In the genomic region with DNA sequence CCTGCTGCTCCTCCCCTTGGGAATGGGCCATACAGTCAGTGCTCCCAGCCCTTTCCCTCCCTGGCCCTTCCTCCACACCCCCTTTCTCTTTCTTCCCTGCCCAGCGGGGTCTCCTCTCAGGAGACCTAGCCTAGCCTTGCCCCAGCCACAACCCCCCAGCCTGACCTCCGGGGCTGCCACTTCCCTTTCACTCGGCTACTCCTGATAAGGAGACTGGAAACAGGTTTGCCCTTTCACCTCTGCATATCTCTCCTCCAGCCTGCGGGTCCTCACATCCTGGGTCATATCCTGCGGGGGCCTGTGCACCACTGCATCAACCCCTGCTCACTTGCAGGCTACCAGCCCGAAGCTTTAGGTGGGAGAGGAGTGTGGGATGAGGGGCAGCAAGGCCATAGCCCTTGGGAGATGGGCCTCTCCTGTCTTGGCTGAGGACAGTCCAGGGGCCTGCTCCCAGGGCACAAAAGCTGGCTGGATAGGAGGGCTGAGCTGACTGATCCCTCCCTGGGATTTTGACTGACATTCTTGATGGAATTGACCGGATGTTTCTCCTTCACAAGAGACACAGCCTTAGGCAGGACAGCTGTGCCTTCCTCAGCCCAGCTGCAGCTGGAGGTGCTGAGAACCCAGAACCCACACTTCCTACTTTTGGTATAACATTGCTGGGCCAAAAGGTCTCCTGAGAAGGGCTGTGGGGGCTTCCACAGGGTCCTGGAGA, we compare ENCODE assay signal across 31 cellular contexts. TPM values are rescaled to one million over a fixed set of nuclear protein-coding genes. Genes with fewer than 3 reads are reported as not detected.
DNase-seq lines count a peak whose midpoint lies in the region; ATAC-seq, FAIRE-seq and TF ChIP-seq lines count a peak whose summit lies in the region.
"Had no signal": no experiment of that assay in that cellular context is flagged by ENCODE, and none has a peak within 500 bp of the region (broad histone marks: within the 10 kb centered on the region; RNA-seq: fewer than 3 reads in every experiment).

No MANE protein-coding gene starts in this region.

- H3K79me2 ChIP-seq in PC-9 (ENCODE audit: low read depth), result no peaks in the 10 kb centered on the region
- no peaks in the 10 kb centered on the region for H3K79me2 ChIP-seq in H1 (ENCODE audit: control insufficient read depth in 1 of 2, insufficient read depth in 2 of 2, low read length in 2 of 2)
- H3K79me2 ChIP-seq in trophoblast cell (ENCODE audit: control insufficient read depth, insufficient read depth, low read length, poor library complexity), result no peaks in the 10 kb centered on the region
- H3K79me2 ChIP-seq: hepatocyte, parathyroid adenoma had no signal

- H3K36me3 ChIP-seq in H7 (replicated peaks; ENCODE audit: control insufficient read depth, insufficient read depth, low read length) (no peaks in the 10 kb centered on the region), PC-9 (ENCODE audit: low read depth) (no peaks in the 10 kb centered on the region), H1 (ENCODE audit: control insufficient read depth in 2 of 4, insufficient read depth in 4 of 4, low read length in 3 of 4) (no peaks in the 10 kb centered on the region), trophoblast cell (ENCODE audit: control insufficient read depth in 1 of 2, insufficient read depth in 2 of 2, low read length in 2 of 2) (no peaks in the 10 kb centered on the region), pancreas (no peaks in the 10 kb centered on the region), lower lobe of right lung (no peaks in the 10 kb centered on the region)
- H3K36me3 ChIP-seq: gastroesophageal sphincter, MG63, suprapubic skin had no signal

- H3K9ac ChIP-seq in H1 (replicated peaks in 1 of 4; ENCODE audit: extremely low read depth in 1 of 4, low read depth in 3 of 4, low read length in 3 of 4) (no peak overlapping the region), trophoblast cell (ENCODE audit: low read length) (no peak overlapping the region)
- H3K9ac ChIP-seq: parathyroid adenoma had no signal

- BruUV-seq in PC-9 (replicated peaks; lab: Mats Ljungman, UMichigan), result no TSS peak

- no peak overlapping the region for H3K56ac ChIP-seq in H1 (replicated peaks; ENCODE audit: insufficient read length, low read depth, low read length)

- TF ChIP-seq POLR2A in H1 (IDR thresholded peaks at IDR 0.05; ENCODE audit: control extremely low read depth in 1 of 2, low read depth in 2 of 2, low read length in 2 of 2), result no peak

- H3K23ac ChIP-seq in H1 (ENCODE audit: insufficient read length) (no peak overlapping the region), trophoblast cell (ENCODE audit: low read length) (no peak overlapping the region)

- H2BK12ac ChIP-seq in H1 (ENCODE audit: low read depth, low read length) (no peak overlapping the region), trophoblast cell (ENCODE audit: low read length) (no peak overlapping the region)

- no peak overlapping the region for H2AFZ ChIP-seq in PC-9
- no peak overlapping the region for H2AFZ ChIP-seq in H1 (ENCODE audit: low read length)
- H2AFZ ChIP-seq in trophoblast cell (ENCODE audit: insufficient read depth, low read length, poor library complexity), result no peak overlapping the region
- H2AFZ ChIP-seq: hepatocyte, parathyroid adenoma had no signal

- TF ChIP-seq CTCF in PC-9 (conservative IDR thresholded peaks at IDR 0.05) (no peak), H1 (IDR thresholded peaks at IDR 0.05; ENCODE audit: control extremely low read depth in 1 of 3, insufficient read depth in 1 of 3, low read depth in 1 of 3, low read length in 3 of 3) (no peak), pancreas (IDR thresholded peaks at IDR 0.05) (no peak), lower lobe of right lung (IDR thresholded peaks at IDR 0.05) (no peak)

- H3K4me1 ChIP-seq in PC-9 (replicated peaks; ENCODE audit: insufficient read depth) (peaks cover 81% of the 10 kb centered on the region), H1 (replicated peaks in 1 of 4; ENCODE audit: control insufficient read depth in 3 of 4, insufficient read depth in 4 of 4, low read length in 3 of 4) (peaks cover 0 to 12% (median 3%) of the 10 kb centered on the region in 4 experiments; a peak in 4 of 7 replicates), trophoblast cell (ENCODE audit: control insufficient read depth in 1 of 2, insufficient read depth in 2 of 2, low read length in 2 of 2) (peaks cover 21% of the 10 kb centered on the region in 2 experiments), pancreas (peaks cover 0 to 5% (median 4%) of the 10 kb centered on the region in 3 donors), lower lobe of right lung (peaks cover 5% of the 10 kb centered on the region)
- H3K4me1 ChIP-seq: parathyroid adenoma had no signal

- FAIRE-seq in H1 (lab: Jason Lieb, UNC), result no peak
- FAIRE-seq in pancreas (lab: Jason Lieb, UNC), result no peak
- FAIRE-seq: GM12891, urothelium cell line had no signal

- H3K23me2 ChIP-seq in H1 (ENCODE audit: low read depth, low read length), result 0 out of 2 replicates have a peak, but pooled peaks cover under 1% of the 10 kb centered on the region

- DNase-seq in H7 (peak; percentile 62), PC-9 (no peak), H1 (ENCODE audit: low read depth in 1 of 2, low spot score in 2 of 2) (no peak), trophoblast cell (peak in 1 of 2 donors; percentile 42), iPS-NIHi7 (ENCODE audit: extremely low spot score) (no peak), pancreas (no peak), lower lobe of right lung (no peak)
- DNase-seq: activated B cell treated with CpG ODN at 0.5 μM for 24 hours; activated CD4-positive, alpha-beta T cell treated with anti-CD3 and anti-CD28 coated beads, Interleukin-2, amount 50 U/mL, for 4 hours; activated naive CD4-positive, alpha-beta T cell treated with Interleukin-2 at 50 U/mL for 16 hours; body of pancreas; CD4-positive, CD25-positive, alpha-beta regulatory T cell; KBM-7; MG63; midbrain; NCI-H1105 treated with DMSO at 0.1 percent for 48 hours; NCI-H2081 treated with DMSO at 0.1 percent for 48 hours; NCI-H774; stimulated activated CD4-positive, alpha-beta T cell treated with anti-CD3 and anti-CD28 coated beads, Interleukin-15, amount 100 ng/mL, for 24 hours; stimulated activated naive CD4-positive, alpha-beta T cell had no signal

- no peak overlapping the region for H3K4ac ChIP-seq in H1 (replicated peaks; ENCODE audit: insufficient read length, low read depth, low read length)
- H3K4ac ChIP-seq in trophoblast cell (ENCODE audit: low read depth, low read length), result no peak overlapping the region

- CTCF ChIA-PET in PC-9 (lab: Charles Lee) (interaction anchor here (2.8 kb wide), 1 partner anchor 15 kb away, joined by 30 read pairs; no protein-coding TSS in a partner anchor), H1 (lab: Charles Lee; ENCODE audit: partially characterized antibody) (interaction anchor here (0.7 to 52.4 kb wide), 12 partner anchors 8 to 406 kb away, joined by 3 to 1450 read pairs (median 4); a partner anchor contains a TSS)

- TF ChIP-seq RAD21 in H1 (IDR thresholded peaks at IDR 0.05 in 1 of 2, conservative IDR thresholded peaks at IDR 0.05 in 1 of 2; ENCODE audit: low read depth in 2 of 2, low read length in 2 of 2), result no peak

- H3K27me3 ChIP-seq in H7 (ENCODE audit: control insufficient read depth, insufficient read depth, low read length) (peaks cover 40% of the 10 kb centered on the region), PC-9 (ENCODE audit: insufficient read depth, low read depth) (no peaks in the 10 kb centered on the region), H1 (replicated peaks in 1 of 4; ENCODE audit: control insufficient read depth in 3 of 4, extremely low read depth in 1 of 4, insufficient read depth in 3 of 4, low read length in 3 of 4) (peaks cover 22 to 39% (median 30%) of the 10 kb centered on the region in 4 experiments), trophoblast cell (ENCODE audit: insufficient read depth, low read length) (peaks cover 28% of the 10 kb centered on the region), pancreas (no peaks in the 10 kb centered on the region), lower lobe of right lung (ENCODE audit: low read depth) (peaks cover 15% of the 10 kb centered on the region)
- H3K27me3 ChIP-seq: body of pancreas, MG63 had no signal

- H3K14ac ChIP-seq in H1 (ENCODE audit: insufficient read length), result no peak overlapping the region
- no peak overlapping the region for H3K14ac ChIP-seq in trophoblast cell (ENCODE audit: low read length)

- no peak overlapping the region for H4K5ac ChIP-seq in H1 (ENCODE audit: insufficient read length, low read depth, low read length)

- H2BK15ac ChIP-seq in H1 (ENCODE audit: low read length), result no peak overlapping the region

- H3K18ac ChIP-seq in H1 (ENCODE audit: extremely low read depth, low read length) (peak overlapping the region; percentile 66; the same call in 1 of the 2 replicates), trophoblast cell (ENCODE audit: low read length) (no peak overlapping the region)

- H2AK5ac ChIP-seq in H1 (ENCODE audit: low read depth, low read length) (no peak overlapping the region), trophoblast cell (ENCODE audit: low read length) (no peak overlapping the region)

- POLR2A ChIA-PET in PC-9 (lab: Charles Lee; ENCODE audit: unreplicated experiment) (interaction anchor here (0.6 kb wide), 1 partner anchor 1337 kb away, joined by 3 read pairs; no protein-coding TSS in a partner anchor), H1 (lab: Charles Lee; ENCODE audit: partially characterized antibody) (interaction anchor here (2.6 kb wide), 1 partner anchor 22 kb away, joined by 10 read pairs; no protein-coding TSS in a partner anchor)

- H3K27ac ChIP-seq in PC-9, result peak overlapping the region; percentile 65
- H3K27ac ChIP-seq in H1 (ENCODE audit: low read depth, low read length), result no peak overlapping the region
- peak overlapping the region; percentile 4 for H3K27ac ChIP-seq in trophoblast cell (ENCODE audit: low read depth, low read length)
- no peak overlapping the region for H3K27ac ChIP-seq in pancreas
- no peak overlapping the region for H3K27ac ChIP-seq in lower lobe of right lung
- H3K27ac ChIP-seq: body of pancreas, gastroesophageal sphincter, hepatocyte, parathyroid adenoma, suprapubic skin had no signal

- H3K79me1 ChIP-seq in H1 (ENCODE audit: low read depth, low read length), result no peaks in the 10 kb centered on the region
- H3K79me1 ChIP-seq in trophoblast cell (ENCODE audit: low read length), result peaks cover 2% of the 10 kb centered on the region

- H3K9me2 ChIP-seq in PC-9 (ENCODE audit: insufficient read depth), result no peaks in the 10 kb centered on the region

- H3K9me3 ChIP-seq in PC-9 (ENCODE audit: insufficient read depth, low read depth) (no peaks in the 10 kb centered on the region), H1 (ENCODE audit: insufficient read depth in 2 of 2, low read depth in 1 of 2, low read length in 1 of 2) (no peaks in the 10 kb centered on the region), trophoblast cell (ENCODE audit: insufficient read depth, low read depth, low read length) (peaks cover 10% of the 10 kb centered on the region), pancreas (no peaks in the 10 kb centered on the region), lower lobe of right lung (no peaks in the 10 kb centered on the region)
- H3K9me3 ChIP-seq: body of pancreas, gastroesophageal sphincter, suprapubic skin had no signal

- no peaks in the 10 kb centered on the region for H4K20me1 ChIP-seq in PC-9 (ENCODE audit: insufficient read depth)
- H4K20me1 ChIP-seq in H1 (replicated peaks in 1 of 2; ENCODE audit: control insufficient read depth in 1 of 2, insufficient read depth in 2 of 2, low read length in 2 of 2), result peaks cover 2 to 7% of the 10 kb centered on the region in 2 experiments

- no peak overlapping the region for H2BK20ac ChIP-seq in H1 (ENCODE audit: low read length)

- no peak for TF ChIP-seq EP300 in H1 (IDR thresholded peaks at IDR 0.05; ENCODE audit: borderline replicate concordance in 1 of 2, low read depth in 2 of 2, low read length in 2 of 2)

- no peak overlapping the region for H2BK5ac ChIP-seq in H1 (ENCODE audit: low read depth, low read length)
- H2BK5ac ChIP-seq in trophoblast cell (ENCODE audit: low read depth, low read length, poor library complexity), result no peak overlapping the region

- intact Hi-C loops in PC-9 (cut with micrococcal nuclease; ENCODE audit: unreplicated experiment), result loop anchor here (2.0 to 10.0 kb wide), 2 partner anchors 17 to 245 kb away; a partner anchor contains a TSS
- intact Hi-C loops in pancreas (cut with DNase I), result no loop called here
- intact Hi-C loops in lower lobe of right lung (cut with DNase I), result no loop called here

- H4K12ac ChIP-seq in trophoblast cell (ENCODE audit: low read depth, low read length), result no peak overlapping the region

- H4K91ac ChIP-seq in H1 (replicated peaks; ENCODE audit: insufficient read length, low read length), result no peak overlapping the region
- no peak overlapping the region for H4K91ac ChIP-seq in trophoblast cell (ENCODE audit: low read depth, low read length)

- H3K4me3 ChIP-seq in H7 (ENCODE audit: insufficient read depth, low read depth, low read length), result no peak overlapping the region
- no peak overlapping the region for H3K4me3 ChIP-seq in PC-9
- no peak overlapping the region for H3K4me3 ChIP-seq in H1 (ENCODE audit: extremely low read depth in 1 of 4, insufficient read depth in 2 of 4, low read depth in 3 of 4, low read length in 4 of 4)
- H3K4me3 ChIP-seq in trophoblast cell (ENCODE audit: low read depth, low read length), result no peak overlapping the region
- H3K4me3 ChIP-seq in pancreas, result no peak overlapping the region
- H3K4me3 ChIP-seq in lower lobe of right lung, result no peak overlapping the region
- H3K4me3 ChIP-seq: body of pancreas, gastroesophageal sphincter, hepatocyte, MG63, suprapubic skin had no signal

- no peak overlapping the region for H2BK120ac ChIP-seq in H1 (replicated peaks; ENCODE audit: low read depth, low read length)
- no peak overlapping the region for H2BK120ac ChIP-seq in trophoblast cell (ENCODE audit: insufficient read depth, low read length, poor library complexity)

- peaks cover 59% of the 10 kb centered on the region for H3F3A ChIP-seq in PC-9 (ENCODE audit: insufficient read depth, low read depth)

- H3K4me2 ChIP-seq in PC-9 (peak overlapping the region; percentile 57), H1 (ENCODE audit: insufficient read depth in 1 of 2, low read depth in 2 of 2, low read length in 2 of 2) (no peak overlapping the region), trophoblast cell (ENCODE audit: low read length) (peak overlapping the region; percentile 25)
- H3K4me2 ChIP-seq: hepatocyte had no signal

- whole genome bisulfite sequencing in H1 (ENCODE audit: extremely low coverage in 1 of 2, insufficient coverage in 1 of 2, insufficient read length in 1 of 2, insufficient replicate concordance in 2 of 2, low coverage in 1 of 2, low lambda C conversion rate in 2 of 2, missing lambda C conversion rate in 1 of 2), 2 experiments, result 67% methylated on average over 7 of the region's 7 CpGs; no CpG with 5 or more reads in 1 of the 2 experiments
- no CpG with 5 or more reads among the region's 7 CpGs for WGBS in trophoblast cell (ENCODE audit: extremely low coverage, insufficient coverage, insufficient read length)
- 50 to 51% methylated on average over 7 of the region's 7 CpGs for WGBS in pancreas, 2 donors

- ATAC-seq in pancreas, result no peak
- no peak for ATAC-seq in lower lobe of right lung
- ATAC-seq: body of pancreas; gastroesophageal sphincter; natural killer cell treated with Interleukin-12 subunit alpha and Interleukin-12 subunit beta and Interleukin-15 and Interleukin-18, amount 100 ng/mL, for 72 hours; sciatic nerve had no signal

- H4K8ac ChIP-seq in H1 (ENCODE audit: extremely low read depth, insufficient read depth, low read length) (no peak overlapping the region), trophoblast cell (ENCODE audit: low read depth, low read length) (no peak overlapping the region)

RNA-seq across cellular contexts. Expression of a gene that starts 19.2 kb away (rescaled TPM):
- 0.35 TPM in 1 of 2 replicates, not detected in the other for total RNA-seq in H7 (2014; rRNA removed; shearing (Covaris generic))
- total RNA-seq in PC-9 (2021) (not detected in 2 replicates), pancreas (not detected), lower lobe of right lung (not detected)
- total RNA-seq in H1 (2021; fragmentation: NEBNext Ultra II Directional; extraction: Animal tissue kit (Norgen Biotek cat#: 25700)), result not detected in 2 replicates
- polyA plus RNA-seq in H1 (2011; rRNA removed) (0.06 and 0.20 TPM in 2 replicates), pancreas (under 1 TPM in 1 of 2 donors, not detected in 1; 0.35 TPM)
- polyA plus RNA-seq in H1 (2011; cell fraction: cytosol; rRNA removed), result 0.05 TPM
- polyA plus RNA-seq in H1 (2011; cell fraction: nucleus; rRNA removed), result not detected
- polyA plus RNA-seq in H1 (2012, experiment 1 of 2), result 0.10 to 0.12 TPM in 2 of 4 replicates, not detected in the others
- polyA plus RNA-seq in H1 (2012, experiment 2 of 2), result not detected
- 0.02 TPM for polyA plus RNA-seq in H1 (2013, experiment 1 of 2)
- polyA plus RNA-seq in H1 (2013, experiment 2 of 2), result 0.07 TPM
- not detected in 2 replicates for polyA minus RNA-seq in H1 (2011; rRNA and poly(A)+ RNA removed)
- polyA minus RNA-seq in H1 (2011; cell fraction: cytosol; rRNA and poly(A)+ RNA removed), result not detected
- not detected for polyA minus RNA-seq in H1 (2011; cell fraction: nucleus; rRNA and poly(A)+ RNA removed)
- polyA plus RNA-seq in trophoblast cell (2013), result 0.14 and 0.19 TPM in 2 replicates
- total RNA-seq: activated B cell treated with CpG ODN at 0.5 μM for 24 hours; body of pancreas; CD4-positive, CD25-positive, alpha-beta regulatory T cell; chondrocyte; Daoy; gastroesophageal sphincter; natural killer cell treated with Interleukin-12 subunit alpha and Interleukin-12 subunit beta and Interleukin-15 and Interleukin-18, amount 100 ng/mL, for 72 hours; sciatic nerve; T-helper 2 cell treated with Interferon-gamma antibody and Interleukin-4, amounts not matched to agents 100 ng/mL and 5 ng/mL, for 36 hours had no signal
- polyA plus RNA-seq: CD4-positive, CD25-positive, alpha-beta regulatory T cell had no signal

RNA-seq across cellular contexts. Expression of a gene that starts 22.5 kb away (rescaled TPM):
- total RNA-seq in H7 (2014; rRNA removed; shearing (Covaris generic)), result not detected in 2 replicates
- total RNA-seq in PC-9 (2021) (0.24 and 0.28 TPM in 2 replicates), pancreas (not detected), lower lobe of right lung (not detected)
- total RNA-seq in H1 (2021; fragmentation: NEBNext Ultra II Directional; extraction: Animal tissue kit (Norgen Biotek cat#: 25700)), result not detected in 2 replicates
- polyA plus RNA-seq in H1 (2011; rRNA removed) (0.06 and 0.11 TPM in 2 replicates), pancreas (not detected)
- polyA plus RNA-seq in H1 (2011; cell fraction: cytosol; rRNA removed), result 0.14 TPM
- polyA plus RNA-seq in H1 (2011; cell fraction: nucleus; rRNA removed), result 0.14 TPM
- polyA plus RNA-seq in H1 (2012, experiment 1 of 2), result not detected in 4 replicates
- not detected for polyA plus RNA-seq in H1 (2012, experiment 2 of 2)
- not detected for polyA plus RNA-seq in H1 (2013, experiment 1 of 2)
- not detected for polyA plus RNA-seq in H1 (2013, experiment 2 of 2)
- polyA minus RNA-seq in H1 (2011; rRNA and poly(A)+ RNA removed), result not detected in 2 replicates
- not detected for polyA minus RNA-seq in H1 (2011; cell fraction: cytosol; rRNA and poly(A)+ RNA removed)
- polyA minus RNA-seq in H1 (2011; cell fraction: nucleus; rRNA and poly(A)+ RNA removed), result not detected
- polyA plus RNA-seq in trophoblast cell (2013), result not detected in 2 replicates
- total RNA-seq: activated B cell treated with CpG ODN at 0.5 μM for 24 hours; body of pancreas; CD4-positive, CD25-positive, alpha-beta regulatory T cell; chondrocyte; Daoy; hepatocyte; natural killer cell treated with Interleukin-12 subunit alpha and Interleukin-12 subunit beta and Interleukin-15 and Interleukin-18, amount 100 ng/mL, for 72 hours; sciatic nerve; T-helper 2 cell treated with Interferon-gamma antibody and Interleukin-4, amounts not matched to agents 100 ng/mL and 5 ng/mL, for 36 hours had no signal
- polyA plus RNA-seq: CD4-positive, CD25-positive, alpha-beta regulatory T cell; hepatocyte had no signal

RNA-seq across cellular contexts. Expression of a gene that starts 55.3 kb away (rescaled TPM):
- 55.6 and 65.8 TPM in 2 replicates for total RNA-seq in H7 (2014; rRNA removed; shearing (Covaris generic))
- total RNA-seq in PC-9 (2021) (32.1 and 36.5 TPM in 2 replicates), pancreas (10 to 100 TPM; 10.7 to 24.9 (median 13.1) TPM), lower lobe of right lung (36.5 TPM)
- total RNA-seq in H1 (2021; fragmentation: NEBNext Ultra II Directional; extraction: Animal tissue kit (Norgen Biotek cat#: 25700)), result 45.1 and 45.6 TPM in 2 replicates
- polyA plus RNA-seq in H1 (2011; rRNA removed) (21.3 and 23.7 TPM in 2 replicates), pancreas (10 to 100 TPM; 15.9 to 20.4 TPM)
- 31.9 TPM for polyA plus RNA-seq in H1 (2011; cell fraction: cytosol; rRNA removed)
- polyA plus RNA-seq in H1 (2011; cell fraction: nucleus; rRNA removed), result 115 TPM
- polyA plus RNA-seq in H1 (2012, experiment 1 of 2), result 31.9 to 37.5 TPM (median 34.3 TPM) in 4 replicates
- polyA plus RNA-seq in H1 (2012, experiment 2 of 2), result 15.7 TPM
- 24.5 TPM for polyA plus RNA-seq in H1 (2013, experiment 1 of 2)
- 23.5 TPM for polyA plus RNA-seq in H1 (2013, experiment 2 of 2)
- 75.4 and 77.6 TPM in 2 replicates for polyA minus RNA-seq in H1 (2011; rRNA and poly(A)+ RNA removed)
- 26.4 TPM for polyA minus RNA-seq in H1 (2011; cell fraction: cytosol; rRNA and poly(A)+ RNA removed)
- polyA minus RNA-seq in H1 (2011; cell fraction: nucleus; rRNA and poly(A)+ RNA removed), result 81.9 TPM
- polyA plus RNA-seq in trophoblast cell (2013), result 22.7 and 23.9 TPM in 2 replicates

Comparison
In these comparisons a context has a peak if more than half of its experiments do, and no peak if none do; other contexts are left out.
1. H3K27ac ChIP-seq: peak in PC-9 (single experiment) and trophoblast cell (single experiment); none in H1 (single experiment), pancreas (0 of 4) and lower lobe of right lung (single experiment).
2. H3K4me2 ChIP-seq: peak in PC-9 (single experiment) and trophoblast cell (single experiment); none in H1 (0 of 2).